1 cellular context compared by ENCODE assay signal in the genomic region with DNA sequence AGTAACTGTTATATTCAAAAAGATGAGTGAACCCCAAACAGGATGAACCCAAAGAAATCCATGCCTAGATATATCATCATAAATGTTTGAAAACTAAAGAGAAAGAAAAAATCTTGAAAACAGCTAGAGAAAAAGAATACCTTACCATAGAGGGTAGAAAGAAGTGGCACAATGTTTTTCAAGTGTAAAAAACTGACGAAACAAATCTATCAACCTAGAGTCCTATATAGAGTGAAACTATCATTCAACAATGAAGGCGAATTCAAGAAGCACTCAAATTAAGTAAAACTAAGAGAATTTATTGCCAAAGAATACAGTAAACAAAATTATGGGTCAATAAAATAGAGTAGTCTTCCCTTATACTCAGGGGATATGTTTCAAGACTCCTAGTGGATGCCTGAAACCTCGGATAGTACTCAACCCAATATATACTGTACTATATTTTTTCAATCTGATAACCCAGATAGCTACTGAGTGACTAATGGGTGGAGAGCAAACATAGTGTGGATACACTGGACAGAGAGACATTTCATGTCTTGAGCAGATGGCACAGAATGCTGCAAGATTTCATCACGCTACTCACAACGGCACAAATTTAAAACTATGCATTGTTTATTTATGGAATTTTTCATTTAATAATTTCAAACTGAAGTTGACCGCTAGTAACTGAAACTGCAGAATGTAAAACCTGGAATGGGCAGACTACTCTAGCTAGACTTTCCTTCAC.
TF ChIP-seq lines count a peak whose summit lies in the region.

No MANE protein-coding gene starts in this region.

TF ChIP-seq in SK-N-SH, 30 proteins besides CTCF, POLR2A, EP300 and RAD21 (continued from another document):
- TF ChIP-seq TEAD4 (IDR thresholded peaks at IDR 0.05; ENCODE audit: borderline replicate concordance, insufficient read depth): no peak
TF ChIP-seq in SK-N-SH: peak in this region for 0.
